Comparison of ENCODE assay signal across 8 cellular contexts in genomic region chr17:80035937-80036714, GRCh38.
A peak's percentile ranks its signal among the peaks of the same experiment; 100 is the strongest.
DNase-seq lines count a peak whose midpoint lies in the region; ATAC-seq and TF ChIP-seq lines count a peak whose summit lies in the region.

CCDC40 (plus strand) TSS chr17:80036642; CDS start chr17:80036663, 21 bp downstream.

- TF ChIP-seq CTCF in GM10248 (IDR thresholded peaks at IDR 0.05; ENCODE audit: control extremely low read depth, extremely low read depth, low read depth, missing control alignments): no peak

- ATAC-seq in HG03378 (IDR thresholded peaks at IDR 0.05; ENCODE audit: unreplicated experiment): no peak

- CTCF ChIA-PET in GM10248 (lab: Yijun Ruan, JAX): no interaction called here

- peak; percentile 87 for DNase-seq in GM10248 (ENCODE audit: extremely low spot score)
- DNase-seq in HPDE6-E6E7 (ENCODE audit: extremely low spot score): peak; percentile 76
- peak; percentile 49 to 84 for DNase-seq in NOMO-1 (lab: John Stamatoyannopoulos, UW; ENCODE audit: unreplicated experiment in 2 of 2)
- DNase-seq in activated CD8-positive, alpha-beta memory T cell treated with anti-CD3 and anti-CD28 coated beads, Interleukin-2, amount 50 U/mL, for 48 hours: peak; percentile 85
- peak; percentile 88 for DNase-seq in epidermal melanocyte (ENCODE audit: insufficient read length, low spot score)
- peak; percentile 80 for DNase-seq in midbrain (lab: John Stamatoyannopoulos, UW)
- DNase-seq in stimulated activated CD8-positive, alpha-beta memory T cell treated with anti-CD3 and anti-CD28 coated beads, Interleukin-15, amount 100 ng/mL, for 48 hours (ENCODE audit: low read depth in 2 of 2): peak; percentile 58 to 64

- POLR2A ChIA-PET in GM10248 (lab: Yijun Ruan, JAX): no interaction called here
